ENCODE assay signal across 19 cellular contexts in genomic region chr3:143352031-143352623, GRCh38.
"Had no signal": no experiment of that assay in that cellular context is flagged by ENCODE, and none has a peak within 500 bp of the region (broad histone marks: within the 10 kb centered on the region; RNA-seq: fewer than 3 reads in every experiment).

No MANE protein-coding gene starts in this region.

- H3K27ac ChIP-seq: ascending aorta, ovary, tibial artery, uterus had no signal

- H3K27me3 ChIP-seq: ascending aorta, breast epithelium, ovary, tibial artery, uterus had no signal

- H3K4me3 ChIP-seq: ascending aorta, breast epithelium, ovary, tibial artery, uterus had no signal

- ATAC-seq: activated CD8-positive, alpha-beta memory T cell treated with anti-CD3 and anti-CD28 coated beads, Interleukin-2, amount 10 ng/mL, durations not matched to agents 7 days and 5 days had no signal

- H3K36me3 Mint-ChIP-seq: activated CD8-positive, alpha-beta memory T cell treated with anti-CD3 and anti-CD28 coated beads, Interleukin-2, amount 10 ng/mL, durations not matched to agents 7 days and 5 days; stimulated activated naive B cell treated with anti-CD40 and anti-IgM and Interleukin-4, amounts not matched to agents 10 μg/mL and 1 μg/mL and 100 μg/mL, for 72 hours had no signal

- H3K27me3 Mint-ChIP-seq: activated CD8-positive, alpha-beta memory T cell treated with anti-CD3 and anti-CD28 coated beads, Interleukin-2, amount 10 ng/mL, durations not matched to agents 7 days and 5 days; stimulated activated naive B cell treated with anti-CD40 and anti-IgM and Interleukin-4, amounts not matched to agents 10 μg/mL and 1 μg/mL and 100 μg/mL, for 72 hours had no signal

- H3K4me1 ChIP-seq: ascending aorta, breast epithelium, tibial artery, uterus had no signal

- H3K9me3 ChIP-seq: ascending aorta, breast epithelium, ovary, tibial artery, uterus had no signal

- DNase-seq: activated CD4-positive, alpha-beta T cell treated with anti-CD3 and anti-CD28 coated beads, Interleukin-2, amount 50 U/mL, for 4 hours; activated CD4-positive, CD25-positive, alpha-beta regulatory T cell treated with anti-CD3 and anti-CD28 coated beads, Interleukin-2, amount 50 U/mL, for 72 hours; activated CD8-positive, alpha-beta memory T cell treated with anti-CD3 and anti-CD28 coated beads, Interleukin-2, amount 10 ng/mL, durations not matched to agents 7 days and 5 days; activated naive CD4-positive, alpha-beta T cell treated with anti-CD3 and anti-CD28 coated beads for 36 hours; activated T-cell treated with anti-CD3 and anti-CD28 coated beads, Interleukin-2, amount 50 U/mL, for 1 hour; endodermal cell; hippocampal formation; left ventricle myocardium superior; mesenchymal stem cell; ovary; stimulated activated CD4-positive, alpha-beta T cell treated with anti-CD3 and anti-CD28 coated beads, Interleukin-2, amount 100 ng/mL, for 48 hours; stimulated activated naive B cell treated with anti-CD40 and anti-IgM and Interleukin-4, amounts not matched to agents 10 μg/mL and 1 μg/mL and 100 μg/mL, for 72 hours; T1000; tibial artery; uterus had no signal

- H3K27ac Mint-ChIP-seq: activated CD8-positive, alpha-beta memory T cell treated with anti-CD3 and anti-CD28 coated beads, Interleukin-2, amount 10 ng/mL, durations not matched to agents 7 days and 5 days; activated naive CD4-positive, alpha-beta T cell treated with anti-CD3 and anti-CD28 coated beads for 36 hours; activated T-helper 2 cell treated with anti-CD3 and anti-CD28 coated beads, Interferon-gamma antibody, Interleukin-2, Interleukin-4, amounts not matched to agents 10 μg/mL and 5 μg/mL and 100 μg/mL, durations not matched to agents 14 hours and 24 hours and 36 hours had no signal

- H3K9me3 Mint-ChIP-seq: activated naive CD4-positive, alpha-beta T cell treated with anti-CD3 and anti-CD28 coated beads for 36 hours; activated T-helper 2 cell treated with anti-CD3 and anti-CD28 coated beads, Interferon-gamma antibody, Interleukin-2, Interleukin-4, amounts not matched to agents 10 μg/mL and 5 μg/mL and 100 μg/mL, durations not matched to agents 14 hours and 24 hours and 36 hours; dendritic cell treated with granulocyte-macrophage colony-stimulating factor and Interleukin-4, amounts not matched to agents 40 ng/mL and 50 ng/mL, for 4 days; endodermal cell; stimulated activated naive B cell treated with anti-CD40 and anti-IgM and Interleukin-4, amounts not matched to agents 10 μg/mL and 1 μg/mL and 100 μg/mL, for 72 hours had no signal

- H3K4me3 Mint-ChIP-seq: activated CD8-positive, alpha-beta memory T cell treated with anti-CD3 and anti-CD28 coated beads, Interleukin-2, amount 10 ng/mL, durations not matched to agents 7 days and 5 days; activated naive CD4-positive, alpha-beta T cell treated with anti-CD3 and anti-CD28 coated beads for 36 hours; dendritic cell treated with granulocyte-macrophage colony-stimulating factor and Interleukin-4, amounts not matched to agents 40 ng/mL and 50 ng/mL, for 4 days; endodermal cell; stimulated activated naive B cell treated with anti-CD40 and anti-IgM and Interleukin-4, amounts not matched to agents 10 μg/mL and 1 μg/mL and 100 μg/mL, for 72 hours had no signal

- H3K36me3 ChIP-seq: ascending aorta, breast epithelium, ovary, tibial artery, uterus had no signal
